Comparison of ENCODE assay signal across 8 cellular contexts in genomic region chr3:128074851-128075515, GRCh38. TPM values are rescaled to one million over a fixed set of nuclear protein-coding genes. Genes with fewer than 3 reads are reported as not detected.
A peak's percentile ranks its signal among the peaks of the same experiment; 100 is the strongest.
DNase-seq lines count a peak whose midpoint lies in the region; ATAC-seq and TF ChIP-seq lines count a peak whose summit lies in the region.

No MANE protein-coding gene starts in this region.

- no peak for DNase-seq in activated CD4-positive, alpha-beta T cell treated with anti-CD3 and anti-CD28 coated beads for 36 hours
- DNase-seq in activated CD4-positive, alpha-beta T cell treated with anti-CD3 and anti-CD28 coated beads, Interleukin-2, amount 50 U/mL, for 4 hours, result no peak
- DNase-seq in adipocyte (ENCODE audit: low read depth) (no peak), stomach (no peak), ecto neural progenitor cell (ENCODE audit: low spot score) (no peak), GM13977 (ENCODE audit: low spot score) (no peak)

- in situ Hi-C loops in GM13977 (cut with MboI; ENCODE audit: low pct_unique_long_range_greater_than_20kb, low sequenced_read_pairs, unreplicated experiment), result loop anchor here (25.0 kb wide), 2 partner anchors 412 to 537 kb away; partner anchors contain the start of gene GATA2

- TF ChIP-seq CTCF in stomach (IDR thresholded peaks at IDR 0.05), result no peak
- no peak for TF ChIP-seq CTCF in GM13977 (IDR thresholded peaks at IDR 0.05; ENCODE audit: extremely low read depth, insufficient read depth, missing control alignments)

- no peak overlapping the region for H3K4me3 Mint-ChIP-seq in activated CD4-positive, alpha-beta T cell treated with anti-CD3 and anti-CD28 coated beads for 36 hours

- H3K27ac ChIP-seq in iPS-18a (ENCODE audit: low read length) (no peak overlapping the region), stomach (peak overlapping the region; percentile 59 to 79 (median 70))

- no peaks in the 10 kb centered on the region for H3K9me3 Mint-ChIP-seq in activated CD4-positive, alpha-beta T cell treated with anti-CD3 and anti-CD28 coated beads for 36 hours (ENCODE audit: low read depth)

- no peak overlapping the region for H3K27ac Mint-ChIP-seq in activated CD4-positive, alpha-beta T cell treated with anti-CD3 and anti-CD28 coated beads for 36 hours

- H3K9me3 ChIP-seq in adipocyte (ENCODE audit: control insufficient read depth, low read length) (no peaks in the 10 kb centered on the region), iPS-18a (ENCODE audit: control insufficient read depth, low read depth, low read length) (no peaks in the 10 kb centered on the region), stomach (no peaks in the 10 kb centered on the region)

- H3K4me1 ChIP-seq in adipocyte (ENCODE audit: control insufficient read depth, insufficient read depth, low read length), result peaks cover 53% of the 10 kb centered on the region
- H3K4me1 ChIP-seq in iPS-18a (ENCODE audit: control insufficient read depth, low read depth, low read length), result peaks cover 9% of the 10 kb centered on the region
- H3K4me1 ChIP-seq in stomach, result peaks cover 18 to 52% (median 50%) of the 10 kb centered on the region in 4 donors

- H3K9ac ChIP-seq in adipocyte (ENCODE audit: low read length) (peak overlapping the region; percentile 30), iPS-18a (ENCODE audit: low read length) (no peak overlapping the region)

- WGBS in stomach, 5 donors, result 7 to 17% (median 9%) methylated on average over 7 of the region's 7 CpGs

- peaks cover 38% of the 10 kb centered on the region for H3K36me3 ChIP-seq in adipocyte (ENCODE audit: control insufficient read depth, insufficient read depth, low read length, severe bottlenecking)
- H3K36me3 ChIP-seq in iPS-18a (ENCODE audit: control insufficient read depth, low read depth, low read length), result peaks cover 42% of the 10 kb centered on the region
- H3K36me3 ChIP-seq in stomach, result peaks cover 30 to 53% (median 40%) of the 10 kb centered on the region in 4 donors

- no peak for TF ChIP-seq EP300 in stomach (IDR thresholded peaks at IDR 0.05)

- H3K27me3 Mint-ChIP-seq in activated CD4-positive, alpha-beta T cell treated with anti-CD3 and anti-CD28 coated beads for 36 hours, result no peaks in the 10 kb centered on the region

- POLR2A ChIA-PET in activated CD4-positive, alpha-beta T cell treated with anti-CD3 and anti-CD28 coated beads for 36 hours (lab: Charles Lee), result no interaction called here

- no peaks in the 10 kb centered on the region for H3K27me3 ChIP-seq in adipocyte (replicated peaks; ENCODE audit: control insufficient read depth, insufficient read depth, low read length)
- peaks cover 26% of the 10 kb centered on the region for H3K27me3 ChIP-seq in iPS-18a (ENCODE audit: control insufficient read depth, insufficient read depth, low read length)
- no peaks in the 10 kb centered on the region for H3K27me3 ChIP-seq in stomach

- peaks cover 21% of the 10 kb centered on the region for H3K4me1 Mint-ChIP-seq in activated CD4-positive, alpha-beta T cell treated with anti-CD3 and anti-CD28 coated beads for 36 hours

- peaks cover 30% of the 10 kb centered on the region for H3K36me3 Mint-ChIP-seq in activated CD4-positive, alpha-beta T cell treated with anti-CD3 and anti-CD28 coated beads for 36 hours (ENCODE audit: low read depth)

- H3K4me3 ChIP-seq in adipocyte (ENCODE audit: low read length) (peak overlapping the region; percentile 40), iPS-18a (ENCODE audit: low read length) (peak overlapping the region; percentile 73), stomach (peak overlapping the region; percentile 46 to 68 (median 51))

- CTCF ChIA-PET in activated CD4-positive, alpha-beta T cell treated with anti-CD3 and anti-CD28 coated beads for 36 hours (lab: Charles Lee), result interaction anchor here (1.3 to 2.1 kb wide), 4 partner anchors 9 to 59 kb away, joined by 3 to 8 read pairs (median 6); partner anchors contain the start of gene RUVBL1

- peak; percentile 2 for ATAC-seq in activated CD4-positive, alpha-beta T cell treated with anti-CD3 and anti-CD28 coated beads for 36 hours
- no peak for ATAC-seq in GM19452 (IDR thresholded peaks at IDR 0.05; ENCODE audit: unreplicated experiment)

- intact Hi-C loops in activated CD4-positive, alpha-beta T cell treated with anti-CD3 and anti-CD28 coated beads for 36 hours (cut with DNase I, micrococcal nuclease), result loop anchor here (1.0 to 10.0 kb wide), 13 partner anchors 22 to 532 kb away; partner anchors contain the start of genes SEC61A1 (in 2 of the 2), ABTB1 (in 1 of the 2), EEFSEC (in 1 of the 2) and GATA2 (in 1 of the 2)
- intact Hi-C loops in stomach (cut with DNase I; ENCODE audit: low total_unique reads), result loop anchor here (10.0 kb wide), 1 partner anchor 420 kb away; the partner anchor contains the start of gene GATA2

- TF ChIP-seq POLR2A in stomach (IDR thresholded peaks at IDR 0.05), result no peak

RNA-seq across cellular contexts. Expression of gene SEC61A1, which starts 22.7 kb away (rescaled TPM):
- 100 to 1,000 TPM; 113 to 123 TPM for total RNA-seq in activated CD4-positive, alpha-beta T cell treated with anti-CD3 and anti-CD28 coated beads for 36 hours
- 100 to 1,000 TPM in 3 of 5 donors, 10 to 100 TPM in 2; 36.8 to 200 (median 143) TPM for total RNA-seq in stomach
- 10 to 100 TPM; 42.3 to 87.1 (median 74.2) TPM for polyA plus RNA-seq in stomach

RNA-seq across cellular contexts. Expression of gene RUVBL1, which starts 48.6 kb away (rescaled TPM):
- 10 to 100 TPM; 97.0 to 99.9 TPM for total RNA-seq in activated CD4-positive, alpha-beta T cell treated with anti-CD3 and anti-CD28 coated beads for 36 hours
- total RNA-seq in stomach, result 10 to 100 TPM in 2 of 5 donors, 1 to 10 TPM in 2, not detected in 1; 3.5 to 26.4 (median 9.2) TPM
- polyA plus RNA-seq in stomach, result 10 to 100 TPM; 12.7 to 17.8 (median 14.6) TPM
